In the genomic region with DNA sequence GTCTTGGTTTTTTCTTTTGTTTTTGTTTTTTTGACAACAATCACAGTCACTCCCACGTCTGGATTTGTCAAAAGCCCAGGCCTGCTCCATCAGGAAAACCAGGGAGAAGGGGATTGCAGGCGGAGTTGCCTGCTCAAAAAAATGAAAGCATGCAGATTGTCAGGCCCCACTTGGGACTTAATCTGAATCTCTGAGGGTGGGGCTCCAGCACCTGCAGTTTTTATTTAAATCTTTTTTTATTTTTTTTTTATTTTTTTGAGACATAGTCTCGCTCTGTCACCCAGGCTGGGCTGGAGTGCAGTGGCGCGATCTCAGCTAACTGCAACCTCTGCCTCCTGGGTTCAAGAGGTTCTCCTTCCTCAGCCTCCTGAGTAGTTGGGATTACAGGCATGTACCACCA, we compare ENCODE assay signal across 14 cellular contexts.
DNase-seq lines count a peak whose midpoint lies in the region; ATAC-seq and TF ChIP-seq lines count a peak whose summit lies in the region.
"Had no signal": no experiment of that assay in that cellular context is flagged by ENCODE, and none has a peak within 500 bp of the region (broad histone marks: within the 10 kb centered on the region; RNA-seq: fewer than 3 reads in every experiment).

No MANE protein-coding gene starts in this region.

- H3K27ac Mint-ChIP-seq in CD4-positive, alpha-beta T cell, result peak overlapping the region; percentile 94
- peak overlapping the region; percentile 75 to 98 (median 76) for H3K27ac Mint-ChIP-seq in IgD-negative memory B cell
- H3K27ac Mint-ChIP-seq in activated naive CD8-positive, alpha-beta T cell, result peak overlapping the region; percentile 99

- peak overlapping the region; percentile 77 for H3K4me3 Mint-ChIP-seq in CD4-positive, alpha-beta T cell
- H3K4me3 Mint-ChIP-seq in IgD-negative memory B cell, result peak overlapping the region; percentile 61 to 90 (median 78)
- peak overlapping the region; percentile 74 for H3K4me3 Mint-ChIP-seq in activated naive CD8-positive, alpha-beta T cell

- no peaks in the 10 kb centered on the region for H3K27me3 ChIP-seq in CD4-positive, alpha-beta T cell (ENCODE audit: control insufficient read depth, insufficient read depth, low read length)
- H3K27me3 ChIP-seq in neutrophil (no peaks in the 10 kb centered on the region), hepatocyte (no peaks in the 10 kb centered on the region)
- H3K27me3 ChIP-seq: tibial artery had no signal

- H3K27ac ChIP-seq in CD4-positive, alpha-beta T cell (ENCODE audit: low read depth, low read length), result peak overlapping the region; percentile 82
- H3K27ac ChIP-seq in neutrophil (peak overlapping the region; percentile 99), hepatocyte (no peak overlapping the region)
- H3K27ac ChIP-seq: tibial artery had no signal

- H3K4me1 ChIP-seq in neutrophil (ENCODE audit: control insufficient read depth in 1 of 2, insufficient read depth in 1 of 2, low read depth in 1 of 2, low read length in 1 of 2), result peaks cover 97 to 98% of the 10 kb centered on the region in 2 experiments
- no peaks in the 10 kb centered on the region for H3K4me1 ChIP-seq in hepatocyte (ENCODE audit: insufficient read depth)

- H4K20me1 ChIP-seq in hepatocyte (ENCODE audit: insufficient read depth, poor library complexity, severe bottlenecking), result no peaks in the 10 kb centered on the region

- DNase-seq in CD4-positive, alpha-beta T cell, result no peak
- DNase-seq in hepatocyte (ENCODE audit: low spot score), result no peak
- no peak for DNase-seq in NCI-H69 (lab: John Stamatoyannopoulos, UW)
- no peak for DNase-seq in iPS-NIHi7 (ENCODE audit: extremely low spot score)
- DNase-seq: erythroblast; head of caudate nucleus; Kasumi-1; NCI-H146; stimulated activated CD4-positive, alpha-beta T cell treated with anti-CD3 and anti-CD28 coated beads, Interleukin-15, amount 100 ng/mL, for 24 hours; tibial artery had no signal

- CTCF ChIA-PET in CD4-positive, alpha-beta T cell (lab: Charles Lee), result interaction anchor here (0.7 to 3.7 kb wide), 2 partner anchors 13 to 25 kb away, joined by 4 to 19 read pairs; no protein-coding TSS in a partner anchor

- no peak for ATAC-seq in CD4-positive, alpha-beta T cell (ENCODE audit: poor library complexity)
- no peak for ATAC-seq in GM21526 (IDR thresholded peaks at IDR 0.05; ENCODE audit: low FRiP score, unreplicated experiment)

- no peaks in the 10 kb centered on the region for H3K9me3 Mint-ChIP-seq in CD4-positive, alpha-beta T cell
- H3K9me3 Mint-ChIP-seq in IgD-negative memory B cell, result no peaks in the 10 kb centered on the region
- no peaks in the 10 kb centered on the region for H3K9me3 Mint-ChIP-seq in activated naive CD8-positive, alpha-beta T cell (ENCODE audit: low read depth)

- no peak overlapping the region for H3K4me2 ChIP-seq in hepatocyte

- no peaks in the 10 kb centered on the region for H3K9me2 ChIP-seq in hepatocyte (replicated peaks; ENCODE audit: insufficient read depth)

- POLR2A ChIA-PET in CD4-positive, alpha-beta T cell (lab: Charles Lee), result interaction anchor here (0.6 to 8.1 kb wide), 10 partner anchors 11 to 779 kb away, joined by 3 to 100 read pairs (median 4); no protein-coding TSS in a partner anchor

- peaks cover 97% of the 10 kb centered on the region for H3K4me1 Mint-ChIP-seq in CD4-positive, alpha-beta T cell (ENCODE audit: low read depth)
- H3K4me1 Mint-ChIP-seq in IgD-negative memory B cell, result peaks cover 32 to 63% (median 34%) of the 10 kb centered on the region in 3 donors
- peaks cover 95% of the 10 kb centered on the region for H3K4me1 Mint-ChIP-seq in activated naive CD8-positive, alpha-beta T cell (ENCODE audit: low read depth)

- H3K36me3 ChIP-seq in neutrophil (no peaks in the 10 kb centered on the region), hepatocyte (replicated peaks; ENCODE audit: insufficient read depth, low read depth) (no peaks in the 10 kb centered on the region)
- H3K36me3 ChIP-seq: tibial artery had no signal

- peaks cover 20% of the 10 kb centered on the region for H3K36me3 Mint-ChIP-seq in CD4-positive, alpha-beta T cell (ENCODE audit: low read depth)
- no peaks in the 10 kb centered on the region for H3K36me3 Mint-ChIP-seq in IgD-negative memory B cell
- no peaks in the 10 kb centered on the region for H3K36me3 Mint-ChIP-seq in activated naive CD8-positive, alpha-beta T cell

- no peak for TF ChIP-seq CTCF in CD4-positive, alpha-beta T cell (IDR thresholded peaks at IDR 0.05)
- TF ChIP-seq CTCF in neutrophil (IDR thresholded peaks at IDR 0.05), result no peak
- no peak for TF ChIP-seq CTCF in hepatocyte (IDR thresholded peaks at IDR 0.05; ENCODE audit: poor library complexity)

- H2AFZ ChIP-seq in hepatocyte, result no peak overlapping the region

- WGBS in hepatocyte (ENCODE audit: low lambda C conversion rate, missing lambda C conversion rate), result 95% methylated on average over 5 of the region's 5 CpGs

- peaks cover 58% of the 10 kb centered on the region for H3K79me2 ChIP-seq in hepatocyte

- H3K4me3 ChIP-seq in neutrophil (ENCODE audit: low read depth in 1 of 2, low read length in 1 of 2), result peak overlapping the region in 1 of 2 experiments; percentile 57
- no peak overlapping the region for H3K4me3 ChIP-seq in hepatocyte
- H3K4me3 ChIP-seq: tibial artery had no signal

- H3K27me3 Mint-ChIP-seq in CD4-positive, alpha-beta T cell, result no peaks in the 10 kb centered on the region
- no peaks in the 10 kb centered on the region for H3K27me3 Mint-ChIP-seq in IgD-negative memory B cell
- no peaks in the 10 kb centered on the region for H3K27me3 Mint-ChIP-seq in activated naive CD8-positive, alpha-beta T cell

- intact Hi-C loops in CD4-positive, alpha-beta T cell (cut with DNase I, micrococcal nuclease), result loop anchor here in 1 of 2 experiments (5.0 kb wide), 2 partner anchors 140 to 380 kb away; partner anchors contain the start of gene FOXP1

- no peaks in the 10 kb centered on the region for H3K9me3 ChIP-seq in CD4-positive, alpha-beta T cell (ENCODE audit: control insufficient read depth, low read length)
- H3K9me3 ChIP-seq in neutrophil (no peaks in the 10 kb centered on the region), hepatocyte (ENCODE audit: low read depth) (no peaks in the 10 kb centered on the region)
- H3K9me3 ChIP-seq: tibial artery had no signal
